Comparison of ENCODE assay signal across 1 cellular context in genomic region chr4:30950737-30951136, GRCh38.
TF ChIP-seq lines count a peak whose summit lies in the region.

No MANE protein-coding gene starts in this region.

TF ChIP-seq in HEK293, 187 proteins besides CTCF, POLR2A, EP300 and RAD21 (continued from another document):
- TF ChIP-seq ZNF362 (tag by site-specific recombination; IDR thresholded peaks at IDR 0.05) (peak; percentile 42; the same call in 1 of the 2 replicates), HIC1 (tag by site-specific recombination; IDR thresholded peaks at IDR 0.05) (peak; percentile 36; the same call in 1 of the 2 replicates), ZNF169 (tag by site-specific recombination; IDR thresholded peaks at IDR 0.05) (no peak), SP7 (tag by site-specific recombination; IDR thresholded peaks at IDR 0.05) (peak; percentile 79), ZNF488 (tag by site-specific recombination; IDR thresholded peaks at IDR 0.05) (no peak), ZNF10 (tag by site-specific recombination; IDR thresholded peaks at IDR 0.05) (no peak), OVOL3 (tag by site-specific recombination; IDR thresholded peaks at IDR 0.05) (no peak), ZNF623 (tag by site-specific recombination; IDR thresholded peaks at IDR 0.05) (no peak), PRDM6 (tag by site-specific recombination; IDR thresholded peaks at IDR 0.05) (peak; percentile 87), ZNF664 (tag by site-specific recombination; IDR thresholded peaks at IDR 0.05) (no peak), ZBTB1 (tag by site-specific recombination; IDR thresholded peaks at IDR 0.05) (no peak), ZNF585B (tag by site-specific recombination; IDR thresholded peaks at IDR 0.05) (no peak), ZNF175 (tag by site-specific recombination; IDR thresholded peaks at IDR 0.05) (no peak), ZNF274 (IDR thresholded peaks at IDR 0.05; ENCODE audit: low read length) (no peak), ZNF274 (tag by site-specific recombination; IDR thresholded peaks at IDR 0.05; ENCODE audit: borderline replicate concordance) (no peak), SALL2 (tag by site-specific recombination; IDR thresholded peaks at IDR 0.05; ENCODE audit: borderline replicate concordance) (no peak), GLI4 (tag by site-specific recombination; IDR thresholded peaks at IDR 0.05) (no peak), ZNF548 (tag by site-specific recombination; IDR thresholded peaks at IDR 0.05) (no peak), ZBTB20 (tag by site-specific recombination; IDR thresholded peaks at IDR 0.05) (no peak), ZNF341 (tag by site-specific recombination; IDR thresholded peaks at IDR 0.05; ENCODE audit: low read depth) (no peak), ZNF580 (tag by site-specific recombination; IDR thresholded peaks at IDR 0.05) (no peak), ZNF433 (tag by site-specific recombination; IDR thresholded peaks at IDR 0.05; ENCODE audit: low read depth) (no peak), ZIC2 (tag by site-specific recombination; IDR thresholded peaks at IDR 0.05) (peak; percentile 88), ZNF449 (tag by site-specific recombination; IDR thresholded peaks at IDR 0.05) (no peak), ZNF366 (tag by site-specific recombination; conservative IDR thresholded peaks at IDR 0.05) (peak; percentile 62), HOXA7 (CRISPR knock-in tag; IDR thresholded peaks at IDR 0.05; ENCODE audit: borderline replicate concordance) (no peak), ZNF473 (tag by site-specific recombination; IDR thresholded peaks at IDR 0.05) (no peak), ZNF132 (tag by site-specific recombination; IDR thresholded peaks at IDR 0.05; ENCODE audit: borderline replicate concordance) (no peak), ZNF121 (tag by site-specific recombination; IDR thresholded peaks at IDR 0.05) (no peak), OSR2 (tag by site-specific recombination; IDR thresholded peaks at IDR 0.05) (peak; percentile 99), ZSCAN30 (tag by site-specific recombination; IDR thresholded peaks at IDR 0.05) (peak; percentile 62; the same call in 1 of the 2 replicates), ZNF221 (tag by site-specific recombination; IDR thresholded peaks at IDR 0.05; ENCODE audit: borderline replicate concordance) (no peak), ZNF843 (tag by site-specific recombination; IDR thresholded peaks at IDR 0.05) (peak; percentile 84), ZNF837 (tag by site-specific recombination; IDR thresholded peaks at IDR 0.05) (no peak), ZBTB8A (tag by site-specific recombination; IDR thresholded peaks at IDR 0.05) (peak; percentile 58), ZNF426 (tag by site-specific recombination; IDR thresholded peaks at IDR 0.05) (no peak), ZNF561 (tag by site-specific recombination; IDR thresholded peaks at IDR 0.05; ENCODE audit: borderline replicate concordance) (0 out of 2 replicates have a peak, but pooled peaks have one; percentile 20), ZNF513 (tag by site-specific recombination; IDR thresholded peaks at IDR 0.05) (no peak), FEZF1 (tag by site-specific recombination; IDR thresholded peaks at IDR 0.05) (peak; percentile 83), KLF10 (tag by site-specific recombination; IDR thresholded peaks at IDR 0.05) (peak; percentile 72), ZNF140 (tag by site-specific recombination; IDR thresholded peaks at IDR 0.05) (no peak), ZNF112 (tag by site-specific recombination; IDR thresholded peaks at IDR 0.05) (no peak), ZNF26 (tag by site-specific recombination; IDR thresholded peaks at IDR 0.05) (no peak), ZNF785 (tag by site-specific recombination; IDR thresholded peaks at IDR 0.05) (no peak), ZNF394 (tag by site-specific recombination; IDR thresholded peaks at IDR 0.05; ENCODE audit: borderline replicate concordance) (no peak), KLF8 (tag by site-specific recombination; IDR thresholded peaks at IDR 0.05) (0 out of 2 replicates have a peak, but pooled peaks have one; percentile 23), ZNF184 (tag by site-specific recombination; IDR thresholded peaks at IDR 0.05) (no peak), ZNF416 (tag by site-specific recombination; IDR thresholded peaks at IDR 0.05) (no peak), GFI1B (tag by site-specific recombination; IDR thresholded peaks at IDR 0.05) (no peak), ZXDB (tag by site-specific recombination; IDR thresholded peaks at IDR 0.05) (peak; percentile 76), ZBTB6 (tag by site-specific recombination; IDR thresholded peaks at IDR 0.05) (no peak), PRDM2 (tag by site-specific recombination; IDR thresholded peaks at IDR 0.05; ENCODE audit: borderline replicate concordance) (no peak), RBAK (tag by site-specific recombination; IDR thresholded peaks at IDR 0.05) (no peak)
